ENCODE assay signal across 21 cellular contexts in the genomic region with DNA sequence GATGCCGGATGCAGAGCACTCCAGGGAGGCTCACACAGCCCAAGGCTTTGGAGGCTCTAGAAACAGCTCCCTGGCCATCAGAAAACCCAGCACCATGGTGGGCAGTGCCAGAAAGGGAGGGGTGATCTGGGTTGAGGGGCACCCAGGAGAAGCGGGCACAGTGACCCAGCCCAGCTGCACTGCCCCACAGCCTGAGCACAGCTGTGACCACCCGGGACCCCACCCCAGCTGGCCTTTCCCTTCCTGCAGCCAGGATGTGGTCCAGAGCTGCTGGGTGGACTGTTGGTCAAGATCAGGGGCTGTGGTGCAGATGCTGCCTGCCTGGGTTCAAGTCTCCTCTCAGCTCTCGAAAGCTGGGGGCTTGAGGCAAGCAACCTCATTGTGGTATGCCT.
DNase-seq lines count a peak whose midpoint lies in the region; TF ChIP-seq lines count a peak whose summit lies in the region.
"Had no signal": no experiment of that assay in that cellular context is flagged by ENCODE, and none has a peak within 500 bp of the region (broad histone marks: within the 10 kb centered on the region; RNA-seq: fewer than 3 reads in every experiment).

No MANE protein-coding gene starts in this region.

- no peak overlapping the region for H3K4me2 ChIP-seq in neuronal stem cell (ENCODE audit: insufficient read depth, low read length, poor library complexity, severe bottlenecking)

- H4K8ac ChIP-seq in neuronal stem cell (ENCODE audit: low read depth, low read length): no peak overlapping the region

- H3K18ac ChIP-seq in neuronal stem cell (ENCODE audit: low read length): peak overlapping the region; percentile 72

- H3K9ac ChIP-seq in neuronal stem cell (ENCODE audit: low read depth, low read length, poor library complexity): no peak overlapping the region

- no peaks in the 10 kb centered on the region for H3K9me3 ChIP-seq in right atrium auricular region
- H3K9me3 ChIP-seq in neuronal stem cell (replicated peaks in 1 of 2; ENCODE audit: control insufficient read depth in 2 of 2, insufficient read depth in 1 of 2, low read depth in 1 of 2, low read length in 2 of 2): peaks cover 6 to 17% of the 10 kb centered on the region in 2 donors

- H2BK12ac ChIP-seq in neuronal stem cell (ENCODE audit: low read length): no peak overlapping the region

- DNase-seq in cardiac septum (ENCODE audit: low spot score) (peak; percentile 54), right atrium auricular region (ENCODE audit: low spot score) (no peak), ecto neural progenitor cell (ENCODE audit: low spot score) (peak; percentile 31), neuronal stem cell (ENCODE audit: low spot score) (no peak), H4 (ENCODE audit: low spot score) (no peak)
- no peak for DNase-seq in activated CD4-positive, CD25-positive, alpha-beta regulatory T cell (lab: John Stamatoyannopoulos, UW)
- no peak for DNase-seq in activated CD4-positive, alpha-beta T cell treated with anti-CD3 and anti-CD28 coated beads, Interleukin-2, amount 50 U/mL, for 4 hours
- DNase-seq: Calu3, DMS153, GOT3, NCI-H1092, NCI-H1417 treated with DMSO at 0.1 percent for 48 hours, NCI-H187, NCI-H2081 treated with DMSO at 0.1 percent for 48 hours, NCI-H2171, NCI-H226, NCI-H510A, NCI-H69, SHP77 had no signal

- H3K14ac ChIP-seq in neuronal stem cell (ENCODE audit: low read length): no peak overlapping the region

- H3K79me1 ChIP-seq in neuronal stem cell (ENCODE audit: low read depth, low read length): peaks cover 12% of the 10 kb centered on the region

- no peak overlapping the region for H4K91ac ChIP-seq in neuronal stem cell (ENCODE audit: low read depth, low read length, poor library complexity)

- WGBS in neuronal stem cell (ENCODE audit: extremely low coverage in 2 of 2, insufficient read length in 2 of 2, insufficient replicate concordance in 1 of 2), 2 donors: no CpG with 5 or more reads among the region's 4 CpGs

- H3K4me3 ChIP-seq in right atrium auricular region: no peak overlapping the region
- H3K4me3 ChIP-seq in neuronal stem cell (ENCODE audit: low read length in 2 of 2): no peak overlapping the region

- peaks cover 14% of the 10 kb centered on the region for H3K36me3 ChIP-seq in right atrium auricular region
- H3K36me3 ChIP-seq in neuronal stem cell (replicated peaks in 1 of 2; ENCODE audit: control insufficient read depth in 2 of 2, insufficient read depth in 2 of 2, low read length in 2 of 2): peaks cover 36 to 84% of the 10 kb centered on the region in 2 donors

- H2AK5ac ChIP-seq in neuronal stem cell (ENCODE audit: low read depth, low read length): no peak overlapping the region

- intact Hi-C loops in cardiac septum (cut with DNase I): no loop called here

- peaks cover 0 to 10% of the 10 kb centered on the region in 2 donors for H3K4me1 ChIP-seq in right atrium auricular region
- peaks cover 2 to 3% of the 10 kb centered on the region in 2 donors for H3K4me1 ChIP-seq in neuronal stem cell (ENCODE audit: control insufficient read depth in 2 of 2, insufficient read depth in 1 of 2, low read depth in 1 of 2, low read length in 2 of 2)

- H2BK5ac ChIP-seq in neuronal stem cell (ENCODE audit: low read length): peak overlapping the region; percentile 80

- H3K23ac ChIP-seq in neuronal stem cell (ENCODE audit: low read depth, low read length, poor library complexity): no peak overlapping the region

- no peak overlapping the region for H3K4ac ChIP-seq in neuronal stem cell (ENCODE audit: low read length)

- no peak overlapping the region for H3K27ac ChIP-seq in right atrium auricular region
- H3K27ac ChIP-seq in neuronal stem cell (replicated peaks; ENCODE audit: low read length): no peak overlapping the region
- H3K27ac ChIP-seq: 22Rv1, RWPE1 had no signal

- no peak overlapping the region for H2BK15ac ChIP-seq in neuronal stem cell (ENCODE audit: low read length)

- H2BK120ac ChIP-seq in neuronal stem cell (ENCODE audit: low read depth, low read length): no peak overlapping the region

- no peak for TF ChIP-seq CTCF in right atrium auricular region (IDR thresholded peaks at IDR 0.05)

- H3K27me3 ChIP-seq in right atrium auricular region: no peaks in the 10 kb centered on the region
- H3K27me3 ChIP-seq in neuronal stem cell (ENCODE audit: control insufficient read depth in 3 of 3, insufficient read depth in 3 of 3, low read depth in 1 of 3, low read length in 3 of 3): no peaks in the 10 kb centered on the region

- H2AFZ ChIP-seq in neuronal stem cell (ENCODE audit: low read length): no peak overlapping the region

Comparison
In these comparisons a context has a peak if more than half of its experiments do, and no peak if none do; other contexts are left out.
1. DNase-seq: peak in cardiac septum (single experiment) and ecto neural progenitor cell (single experiment); none in right atrium auricular region (single experiment), neuronal stem cell (single experiment), activated CD4-positive, CD25-positive, alpha-beta regulatory T cell (0 of 4), activated CD4-positive, alpha-beta T cell treated with anti-CD3 and anti-CD28 coated beads, Interleukin-2, amount 50 U/mL, for 4 hours (0 of 2) and H4 (single experiment).